ENCODE assay signal across 8 cellular contexts in the genomic region with DNA sequence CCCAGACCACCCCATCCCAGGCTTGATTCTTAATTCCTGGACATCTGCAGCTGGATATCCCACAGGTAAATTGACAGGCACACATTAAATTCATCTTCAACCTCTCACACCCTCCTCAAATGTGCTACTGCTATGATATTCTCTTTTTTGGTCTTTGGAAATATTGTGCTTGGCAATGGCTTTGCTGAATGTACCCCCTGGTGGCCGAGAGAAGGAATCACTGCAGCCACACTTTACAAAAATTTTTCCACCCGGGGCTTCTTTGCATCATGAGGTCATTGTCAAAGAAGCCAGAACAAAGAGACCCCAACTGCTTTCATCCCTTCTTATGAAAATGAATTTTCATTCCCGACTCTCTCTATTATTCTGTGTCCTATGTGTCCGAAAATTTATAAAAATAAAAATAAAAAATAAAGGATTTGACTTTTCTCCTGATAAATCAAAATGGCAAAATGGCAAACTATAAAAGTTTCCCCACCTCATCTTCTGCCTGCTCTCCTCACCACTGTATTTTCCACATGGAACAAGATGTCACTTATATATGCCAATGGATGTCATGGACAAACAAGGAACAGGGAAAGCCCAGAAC. TPM values are rescaled to one million over a fixed set of nuclear protein-coding genes. Genes with fewer than 3 reads are reported as not detected.
A peak's percentile ranks its signal among the peaks of the same experiment; 100 is the strongest.
DNase-seq lines count a peak whose midpoint lies in the region; ATAC-seq, FAIRE-seq and TF ChIP-seq lines count a peak whose summit lies in the region.

No MANE protein-coding gene starts in this region.

- no peak overlapping the region for H3K4me3 ChIP-seq in GM12878
- H3K4me3 ChIP-seq in right lobe of liver: no peak overlapping the region

- SMC1A ChIA-PET in GM12878 (lab: Charles Lee; ENCODE audit: uncharacterized antibody, unreplicated experiment): interaction anchor here (0.6 to 2.2 kb wide), 7 partner anchors 109 to 1097 kb away, joined by 3 to 8 read pairs (median 4); no protein-coding TSS in a partner anchor

- TF ChIP-seq EP300 in GM12878 (IDR thresholded peaks at IDR 0.05; ENCODE audit: borderline replicate concordance in 1 of 2, control insufficient read depth in 1 of 2, low read depth in 2 of 2, low read length in 2 of 2): no peak

- ATAC-seq in GM19463 (IDR thresholded peaks at IDR 0.05; ENCODE audit: unreplicated experiment): peak; percentile 82
- peak; percentile 84 for ATAC-seq in GM12878
- peak; percentile 69 to 84 (median 76) for ATAC-seq in right lobe of liver

- TF ChIP-seq CTCF in D721Med (IDR thresholded peaks at IDR 0.05; ENCODE audit: insufficient read depth, missing control alignments) (peak; percentile 49), GM12878 (IDR thresholded peaks at IDR 0.05 in 2 of 3, conservative IDR thresholded peaks at IDR 0.05 in 1 of 3; ENCODE audit: control insufficient read depth in 2 of 3, extremely low read depth in 1 of 3, insufficient read depth in 1 of 3, low read depth in 3 of 3, low read length in 3 of 3) (peak; percentile 76 to 80 (median 79)), right lobe of liver (IDR thresholded peaks at IDR 0.05) (peak; percentile 68 to 85 (median 76))

- no peak overlapping the region for H3K9ac ChIP-seq in GM12878 (ENCODE audit: control insufficient read depth, insufficient read depth, low read length)

- POLR2A ChIA-PET in GM12878 (lab: Charles Lee): no interaction called here

- intact Hi-C loops in GM12878 (cut with micrococcal nuclease; ENCODE audit: unreplicated experiment) (loop anchor here (1.0 to 5.0 kb wide), 5 partner anchors 117 to 876 kb away; partner anchors contain the start of gene PPFIBP2), right lobe of liver (cut with DNase I) (no loop called here), posterior vena cava (cut with DNase I) (no loop called here)

- H3K27me3 ChIP-seq in GM12878 (replicated peaks in 1 of 2; ENCODE audit: control insufficient read depth in 2 of 2, insufficient read depth in 2 of 2, low read length in 1 of 2) (peaks cover 0 to 2% of the 10 kb centered on the region in 2 experiments; a peak in 2 of 4 replicates), right lobe of liver (no peaks in the 10 kb centered on the region)

- CTCF ChIA-PET in GM12878 (lab: Yijun Ruan, JAX): interaction anchor here (0.7 to 5.4 kb wide), 17 partner anchors 8 to 814 kb away, joined by 3 to 30 read pairs (median 6); no protein-coding TSS in a partner anchor

- in situ Hi-C loops in GM12878 (cut with MboI): no loop called here

- H3K9me3 ChIP-seq in GM12878 (replicated peaks; ENCODE audit: control insufficient read depth, insufficient read depth, low read length): no peaks in the 10 kb centered on the region
- no peaks in the 10 kb centered on the region for H3K9me3 ChIP-seq in right lobe of liver

- no peak overlapping the region for H2AFZ ChIP-seq in GM12878 (ENCODE audit: control insufficient read depth, low read depth, low read length)

- no peak overlapping the region for H3K27ac ChIP-seq in GM12878 (ENCODE audit: control insufficient read depth, insufficient read depth)
- no peak overlapping the region for H3K27ac ChIP-seq in right lobe of liver

- H4K20me1 ChIP-seq in GM12878 (ENCODE audit: control insufficient read depth, insufficient read depth): no peaks in the 10 kb centered on the region

- H3K79me2 ChIP-seq in GM12878 (ENCODE audit: control insufficient read depth, insufficient read depth, low read length): no peaks in the 10 kb centered on the region

- WGBS in GM12878 (ENCODE audit: insufficient coverage, insufficient replicate concordance, low lambda C conversion rate, missing lambda C conversion rate): 0% methylated on average over 4 of the region's 4 CpGs
- 6% methylated on average over 4 of the region's 4 CpGs for WGBS in right lobe of liver (ENCODE audit: insufficient coverage, low coverage, low lambda C conversion rate, missing lambda C conversion rate)

- DNase-seq in D721Med (ENCODE audit: insufficient read length, low spot score) (no peak), LoVo (ENCODE audit: low spot score) (peak; percentile 59), GM12878 (ENCODE audit: low read depth, low spot score) (no peak), right lobe of liver (no peak), posterior vena cava (ENCODE audit: low spot score) (no peak), NCI-H187 (lab: John Stamatoyannopoulos, UW) (no peak)
- DNase-seq in central memory CD4-positive, alpha-beta T cell: no peak

- H3K4me2 ChIP-seq in GM12878 (ENCODE audit: control insufficient read depth, insufficient read depth): no peak overlapping the region

- TF ChIP-seq RAD21 in GM12878 (IDR thresholded peaks at IDR 0.05; ENCODE audit: insufficient read depth, low read depth, low read length): peak; percentile 80

- no peaks in the 10 kb centered on the region for H3K36me3 ChIP-seq in GM12878 (ENCODE audit: control insufficient read depth in 2 of 2, insufficient read depth in 2 of 2, low read length in 1 of 2)
- no peaks in the 10 kb centered on the region for H3K36me3 ChIP-seq in right lobe of liver

- FAIRE-seq in D721Med (lab: Jason Lieb, UNC) (no peak), GM12878 (lab: Jason Lieb, UNC) (peak; percentile 52)

- no TSS peak for BruUV-seq in GM12878 (replicated peaks; lab: Mats Ljungman, UMichigan)

- H3K4me1 ChIP-seq in GM12878 (ENCODE audit: control insufficient read depth, insufficient read depth, low read length) (no peaks in the 10 kb centered on the region), right lobe of liver (no peaks in the 10 kb centered on the region)

- TF ChIP-seq POLR2A in GM12878 (IDR thresholded peaks at IDR 0.05; ENCODE audit: low read depth, low read length) (no peak), right lobe of liver (IDR thresholded peaks at IDR 0.05) (no peak)

- RAD21 ChIA-PET in GM12878 (lab: Charles Lee; ENCODE audit: unreplicated experiment): interaction anchor here (0.8 to 2.4 kb wide), 5 partner anchors 16 to 590 kb away, joined by 3 to 8 read pairs (median 4); no protein-coding TSS in a partner anchor

TF ChIP-seq in GM12878, 131 proteins besides CTCF, POLR2A, EP300 and RAD21:
- TF ChIP-seq YY1 (IDR thresholded peaks at IDR 0.05; ENCODE audit: low read depth, low read length) (peak; percentile 60), STAT1 (conservative IDR thresholded peaks at IDR 0.05) (no peak), SMC3 (IDR thresholded peaks at IDR 0.05; ENCODE audit: borderline replicate concordance, low read length) (peak; percentile 84)

RNA-seq across cellular contexts. Expression of gene CYB5R2, which starts 15.0 kb away (rescaled TPM):
- total RNA-seq in GM12878 (2013; cell fraction: nucleolus; rRNA removed): 37.8 and 40.2 TPM in 2 replicates
- total RNA-seq in GM12878 (2014; rRNA removed) (64.5 and 66.5 TPM in 2 replicates), GM12878 (2014; rRNA removed; fragmentation: Illumina TruSeq; extraction: Trizol) (74.4 and 77.8 TPM in 2 replicates), GM12878 (2021) (46.6 and 56.8 TPM in 2 replicates), right lobe of liver (1 to 10 TPM in 4 of 6 experiments, under 1 TPM in 2; 0.71 to 3.5 (median 1.4) TPM), posterior vena cava (1 to 10 TPM; 5.0 to 6.0 TPM)
- 33.5 TPM for polyA plus RNA-seq in GM12878 (2011; ENCODE audit: low read depth)
- polyA plus RNA-seq in GM12878 (2011; rRNA removed) (15.1 and 21.0 TPM in 2 replicates), GM12878 (2014; fragmentation: Illumina TruSeq; extraction: Trizol) (97.8 and 106 TPM in 2 replicates), GM12878 (2014; fragmentation: Nextera tagmentation; extraction: Ambion mirVana) (100 to 1,000 TPM in 1 of 2 experiments, 10 to 100 TPM in 1; 83.1 to 111 TPM), GM12878 (2014; rRNA removed) (74.8 and 77.2 TPM in 2 replicates), GM12878 (2016; fragmentation: Nextera tagmentation; extraction: Ambion mirVana) (10 to 100 TPM; 49.3 to 51.0 TPM)
- 17.3 and 20.0 TPM in 2 replicates for polyA plus RNA-seq in GM12878 (2011; cell fraction: cytosol; rRNA removed)
- polyA plus RNA-seq in GM12878 (2011; cell fraction: nucleus; rRNA removed): 18.9 and 33.9 TPM in 2 replicates
- polyA plus RNA-seq in GM12878 (2012): 35.1 and 37.5 TPM in 2 replicates
- 14.6 and 20.0 TPM in 2 replicates for polyA minus RNA-seq in GM12878 (2011; rRNA and poly(A)+ RNA removed)
- polyA minus RNA-seq in GM12878 (2011; cell fraction: cytosol; rRNA and poly(A)+ RNA removed): 2.9 and 3.4 TPM in 2 replicates
- 5.6 and 7.8 TPM in 2 replicates for polyA minus RNA-seq in GM12878 (2011; cell fraction: nucleus; rRNA and poly(A)+ RNA removed)

RNA-seq across cellular contexts. Expression of gene OVCH2, which starts 17.9 kb away (rescaled TPM):
- not detected in 2 replicates for total RNA-seq in GM12878 (2013; cell fraction: nucleolus; rRNA removed)
- total RNA-seq in GM12878 (2014; rRNA removed) (not detected in 2 replicates), GM12878 (2014; rRNA removed; fragmentation: Illumina TruSeq; extraction: Trizol) (not detected in 2 replicates), GM12878 (2021) (not detected in 2 replicates), right lobe of liver (not detected), posterior vena cava (not detected)
- polyA plus RNA-seq in GM12878 (2011; ENCODE audit: low read depth): not detected
- polyA plus RNA-seq in GM12878 (2011; rRNA removed) (not detected in 2 replicates), GM12878 (2014; fragmentation: Illumina TruSeq; extraction: Trizol) (not detected in 2 replicates), GM12878 (2014; fragmentation: Nextera tagmentation; extraction: Ambion mirVana) (not detected), GM12878 (2014; rRNA removed) (not detected in 2 replicates), GM12878 (2016; fragmentation: Nextera tagmentation; extraction: Ambion mirVana) (not detected)
- polyA plus RNA-seq in GM12878 (2011; cell fraction: cytosol; rRNA removed): not detected in 2 replicates
- not detected in 2 replicates for polyA plus RNA-seq in GM12878 (2011; cell fraction: nucleus; rRNA removed)
- polyA plus RNA-seq in GM12878 (2012): not detected in 2 replicates
- not detected in 2 replicates for polyA minus RNA-seq in GM12878 (2011; rRNA and poly(A)+ RNA removed)
- polyA minus RNA-seq in GM12878 (2011; cell fraction: cytosol; rRNA and poly(A)+ RNA removed): not detected in 2 replicates
- polyA minus RNA-seq in GM12878 (2011; cell fraction: nucleus; rRNA and poly(A)+ RNA removed): not detected in 2 replicates

Comparison
In these comparisons a context has a peak if more than half of its experiments do, and no peak if none do; other contexts are left out.
1. RNA of gene CYB5R2, which starts 15.0 kb away (total RNA-seq): 37.8 to 77.8 TPM in GM12878; 5.0 to 6.0 TPM in posterior vena cava and 0.71 to 3.5 TPM in right lobe of liver; every median in the first group is over 4 times any median in the second.
2. Peak in every context shown above with its lines, with median percentiles within 50 percentile points of each other: CTCF ChIP-seq and ATAC-seq.